ENCODE assay signal across 16 cellular contexts in the genomic region with DNA sequence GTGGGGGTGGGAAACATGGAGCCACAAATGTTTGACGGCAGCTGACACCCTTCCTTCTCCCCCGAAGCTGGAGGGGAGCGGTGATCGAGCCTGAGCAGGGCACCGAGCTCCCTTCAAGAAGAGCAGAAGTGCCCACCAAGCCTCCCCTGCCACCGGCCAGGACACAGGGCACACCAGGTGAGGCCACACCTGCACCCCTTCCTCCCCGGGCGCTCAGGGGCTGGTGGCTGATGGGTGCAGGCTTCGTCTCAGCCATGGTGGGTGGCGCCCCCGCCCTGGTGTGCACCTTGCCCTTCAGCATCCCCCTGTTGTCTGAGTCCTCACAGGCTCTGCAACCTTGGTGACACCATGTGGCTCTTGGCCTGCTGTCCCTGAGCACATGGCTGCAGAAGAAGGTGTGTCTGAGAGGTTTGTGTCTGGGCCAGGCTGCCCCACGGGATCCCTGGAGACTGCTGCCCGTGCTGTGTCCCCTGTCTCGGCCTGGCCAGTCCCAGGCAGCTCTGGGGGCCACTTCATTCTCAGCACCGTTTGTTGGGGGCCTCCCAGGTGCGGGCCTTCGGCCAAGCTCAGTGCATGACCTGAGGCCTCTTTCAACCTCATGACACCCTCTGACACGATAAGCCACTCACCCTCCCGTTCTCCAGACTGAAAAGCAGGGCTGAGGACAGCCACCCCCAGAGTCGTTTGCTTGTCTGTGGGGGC. TPM values are rescaled to one million over a fixed set of nuclear protein-coding genes. Genes with fewer than 3 reads are reported as not detected.
DNase-seq lines count a peak whose midpoint lies in the region; ATAC-seq and TF ChIP-seq lines count a peak whose summit lies in the region.
"Had no signal": no experiment of that assay in that cellular context is flagged by ENCODE, and none has a peak within 500 bp of the region (broad histone marks: within the 10 kb centered on the region; RNA-seq: fewer than 3 reads in every experiment).

No MANE protein-coding gene starts in this region.

- no peaks in the 10 kb centered on the region for H3K9me3 ChIP-seq in CD4-positive, CD25-positive, alpha-beta regulatory T cell (ENCODE audit: control insufficient read depth in 2 of 2, low read length in 2 of 2)
- H3K9me3 ChIP-seq in CD8-positive, alpha-beta memory T cell (ENCODE audit: low read length), result no peaks in the 10 kb centered on the region
- H3K9me3 ChIP-seq in neuronal stem cell (replicated peaks in 1 of 2; ENCODE audit: control insufficient read depth in 2 of 2, insufficient read depth in 1 of 2, low read depth in 1 of 2, low read length in 2 of 2), result peaks cover 17 to 19% of the 10 kb centered on the region in 2 donors
- H3K9me3 ChIP-seq in psoas muscle, result no peaks in the 10 kb centered on the region
- H3K9me3 ChIP-seq: Caco-2 had no signal

- no peak overlapping the region for H4K8ac ChIP-seq in neuronal stem cell (ENCODE audit: low read depth, low read length)

- CTCF ChIA-PET in CD8-positive, alpha-beta memory T cell (lab: Charles Lee), result interaction anchor here (0.8 to 1.2 kb wide), 2 partner anchors 30 to 139 kb away, joined by 3 read pairs; no protein-coding TSS in a partner anchor

- peaks cover 48% of the 10 kb centered on the region for H3K36me3 ChIP-seq in CD4-positive, CD25-positive, alpha-beta regulatory T cell (ENCODE audit: control insufficient read depth, insufficient read depth, low read length)
- H3K36me3 ChIP-seq in CD8-positive, alpha-beta memory T cell (ENCODE audit: insufficient read depth, low read length), result peaks cover 44% of the 10 kb centered on the region
- H3K36me3 ChIP-seq in neuronal stem cell (replicated peaks in 1 of 2; ENCODE audit: control insufficient read depth in 2 of 2, insufficient read depth in 2 of 2, low read length in 2 of 2), result peaks cover 48 to 73% of the 10 kb centered on the region in 2 donors
- H3K36me3 ChIP-seq in psoas muscle (ENCODE audit: insufficient read depth in 1 of 2, low read depth in 1 of 2), result peaks cover 9 to 89% of the 10 kb centered on the region in 2 donors

- peak overlapping the region; percentile 6 for H2BK12ac ChIP-seq in neuronal stem cell (ENCODE audit: low read length)

- H3K79me1 ChIP-seq in neuronal stem cell (ENCODE audit: low read depth, low read length), result peaks cover 4% of the 10 kb centered on the region

- H2AFZ ChIP-seq in neuronal stem cell (ENCODE audit: low read length), result no peak overlapping the region
- H2AFZ ChIP-seq: GM23338 had no signal

- POLR2A ChIA-PET in CD8-positive, alpha-beta memory T cell (lab: Charles Lee), result no interaction called here

- peaks cover 7 to 30% (median 19%) of the 10 kb centered on the region in 4 donors for H3K4me1 Mint-ChIP-seq in CD4-positive, CD25-positive, alpha-beta regulatory T cell
- peaks cover 19 to 27% (median 23%) of the 10 kb centered on the region in 3 donors for H3K4me1 Mint-ChIP-seq in CD8-positive, alpha-beta memory T cell
- H3K4me1 Mint-ChIP-seq: GM23338 had no signal

- no peak overlapping the region for H4K91ac ChIP-seq in neuronal stem cell (ENCODE audit: low read depth, low read length, poor library complexity)

- no peak overlapping the region for H2AK5ac ChIP-seq in neuronal stem cell (ENCODE audit: low read depth, low read length)

- H3K9ac ChIP-seq in neuronal stem cell (ENCODE audit: low read depth, low read length, poor library complexity), result no peak overlapping the region

- no peak overlapping the region for H2BK15ac ChIP-seq in neuronal stem cell (ENCODE audit: low read length)

- H3K4me2 ChIP-seq in neuronal stem cell (ENCODE audit: insufficient read depth, low read length, poor library complexity, severe bottlenecking), result no peak overlapping the region
- H3K4me2 ChIP-seq: GM23338 had no signal

- no peak overlapping the region for H3K4ac ChIP-seq in neuronal stem cell (ENCODE audit: low read length)

- H3K27ac Mint-ChIP-seq in CD4-positive, CD25-positive, alpha-beta regulatory T cell, result peak overlapping the region in 2 of 3 donors; percentile 36 to 99
- peak overlapping the region in 5 of 8 donors; percentile 47 to 98 (median 94) for H3K27ac Mint-ChIP-seq in CD8-positive, alpha-beta memory T cell
- H3K27ac Mint-ChIP-seq: B cell, GM23338, IgD-negative memory B cell had no signal

- no peak overlapping the region for H3K18ac ChIP-seq in neuronal stem cell (ENCODE audit: low read length)

- no peak for DNase-seq in CD4-positive, CD25-positive, alpha-beta regulatory T cell
- no peak for DNase-seq in CD8-positive, alpha-beta memory T cell
- DNase-seq in neuronal stem cell (ENCODE audit: low spot score) (no peak), psoas muscle (no peak)
- no peak for DNase-seq in stimulated activated CD4-positive, alpha-beta T cell treated with anti-CD3 and anti-CD28 coated beads, Interleukin-4, amount 100 ng/mL, for 24 hours
- DNase-seq: C1 segment of cervical spinal cord; Caco-2; CD8-positive, alpha-beta T cell; DMS53; GF-D8; H7 had no signal

- peak overlapping the region; percentile 38 for H3K14ac ChIP-seq in neuronal stem cell (ENCODE audit: low read length)

- intact Hi-C loops in psoas muscle (cut with DNase I), result no loop called here

- no peaks in the 10 kb centered on the region for H3K27me3 ChIP-seq in CD4-positive, CD25-positive, alpha-beta regulatory T cell (ENCODE audit: control insufficient read depth, insufficient read depth, low read length)
- H3K27me3 ChIP-seq in CD8-positive, alpha-beta memory T cell (ENCODE audit: insufficient read depth, low read length, poor library complexity, severe bottlenecking), result no peaks in the 10 kb centered on the region
- H3K27me3 ChIP-seq in neuronal stem cell (ENCODE audit: control insufficient read depth in 3 of 3, insufficient read depth in 3 of 3, low read depth in 1 of 3, low read length in 3 of 3) (no peaks in the 10 kb centered on the region), psoas muscle (ENCODE audit: insufficient read depth in 3 of 3, low read length in 2 of 3) (no peaks in the 10 kb centered on the region)

- no peak overlapping the region for H3K4me3 ChIP-seq in CD4-positive, CD25-positive, alpha-beta regulatory T cell (ENCODE audit: low read depth, low read length)
- H3K4me3 ChIP-seq in CD8-positive, alpha-beta memory T cell (ENCODE audit: low read length), result no peak overlapping the region
- H3K4me3 ChIP-seq in neuronal stem cell (ENCODE audit: low read length in 2 of 2) (no peak overlapping the region), psoas muscle (no peak overlapping the region)
- H3K4me3 ChIP-seq: GM23338 had no signal

- no peak overlapping the region for H2BK5ac ChIP-seq in neuronal stem cell (ENCODE audit: low read length)

- no peak overlapping the region for H3K23ac ChIP-seq in neuronal stem cell (ENCODE audit: low read depth, low read length, poor library complexity)

- TF ChIP-seq CTCF in psoas muscle (IDR thresholded peaks at IDR 0.05), result no peak

- H3K4me1 ChIP-seq in CD4-positive, CD25-positive, alpha-beta regulatory T cell (ENCODE audit: control insufficient read depth, insufficient read depth, low read length, poor library complexity, severe bottlenecking), result peaks cover 23% of the 10 kb centered on the region
- peaks cover 21% of the 10 kb centered on the region for H3K4me1 ChIP-seq in CD8-positive, alpha-beta memory T cell (ENCODE audit: insufficient read depth, low read length)
- H3K4me1 ChIP-seq in neuronal stem cell (ENCODE audit: control insufficient read depth in 2 of 2, insufficient read depth in 1 of 2, low read depth in 1 of 2, low read length in 2 of 2) (no peaks in the 10 kb centered on the region), psoas muscle (no peaks in the 10 kb centered on the region)
- H3K4me1 ChIP-seq: Caco-2 had no signal

- no peak for ATAC-seq in CD4-positive, CD25-positive, alpha-beta regulatory T cell (ENCODE audit: low read depth in 2 of 2)
- ATAC-seq in esophagus mucosa, result peak; percentile 14
- ATAC-seq in GM19324 (IDR thresholded peaks at IDR 0.05; ENCODE audit: low FRiP score, unreplicated experiment), result no peak
- ATAC-seq in psoas muscle, result no peak
- ATAC-seq: CD8-positive, alpha-beta T cell; GM23338 had no signal

- peak overlapping the region; percentile 95 for H3K27ac ChIP-seq in CD4-positive, CD25-positive, alpha-beta regulatory T cell (ENCODE audit: insufficient read depth, low read length, poor library complexity, severe bottlenecking)
- no peak overlapping the region for H3K27ac ChIP-seq in CD8-positive, alpha-beta memory T cell (ENCODE audit: low read depth, low read length)
- H3K27ac ChIP-seq in neuronal stem cell (replicated peaks; ENCODE audit: low read length) (no peak overlapping the region), psoas muscle (no peak overlapping the region)

- peak overlapping the region in 1 of 4 donors; percentile 38 for H3K4me3 Mint-ChIP-seq in CD4-positive, CD25-positive, alpha-beta regulatory T cell
- H3K4me3 Mint-ChIP-seq in CD8-positive, alpha-beta memory T cell, result no peak overlapping the region
- H3K4me3 Mint-ChIP-seq: B cell; CD8-positive, alpha-beta T cell; GM23338; IgD-negative memory B cell had no signal

- H3K27me3 Mint-ChIP-seq in CD4-positive, CD25-positive, alpha-beta regulatory T cell, result no peaks in the 10 kb centered on the region
- H3K27me3 Mint-ChIP-seq in CD8-positive, alpha-beta memory T cell, result no peaks in the 10 kb centered on the region
- H3K27me3 Mint-ChIP-seq: B cell, IgD-negative memory B cell had no signal

- peaks cover 20% of the 10 kb centered on the region for H3K36me3 Mint-ChIP-seq in CD4-positive, CD25-positive, alpha-beta regulatory T cell
- peaks cover 0 to 34% (median 9%) of the 10 kb centered on the region in 3 donors for H3K36me3 Mint-ChIP-seq in CD8-positive, alpha-beta memory T cell

- peaks cover 0 to 1% (median 0%) of the 10 kb centered on the region in 7 donors for H3K9me3 Mint-ChIP-seq in CD4-positive, CD25-positive, alpha-beta regulatory T cell
- no peaks in the 10 kb centered on the region for H3K9me3 Mint-ChIP-seq in CD8-positive, alpha-beta memory T cell
- H3K9me3 Mint-ChIP-seq: CD8-positive, alpha-beta T cell; IgD-negative memory B cell had no signal

- no CpG with 5 or more reads among the region's 20 CpGs for WGBS in neuronal stem cell (ENCODE audit: extremely low coverage in 2 of 2, insufficient read length in 2 of 2, insufficient replicate concordance in 1 of 2), 2 donors
- WGBS in psoas muscle, 3 donors, result 85 to 93% (median 87%) methylated on average over 20 of the region's 20 CpGs

- H2BK120ac ChIP-seq in neuronal stem cell (ENCODE audit: low read depth, low read length), result no peak overlapping the region

RNA-seq across cellular contexts. Expression of a gene that starts 11.1 kb away (rescaled TPM):
- 71.3 TPM for total RNA-seq in CD4-positive, CD25-positive, alpha-beta regulatory T cell
- polyA plus RNA-seq in CD4-positive, CD25-positive, alpha-beta regulatory T cell, result 10 to 100 TPM; 42.1 to 53.5 (median 45.7) TPM
- total RNA-seq in CD8-positive, alpha-beta memory T cell, result 10 to 100 TPM; 31.9 to 32.7 TPM
- 39.3 TPM for polyA plus RNA-seq in CD8-positive, alpha-beta memory T cell
- 46.2 TPM for total RNA-seq in esophagus mucosa
- polyA plus RNA-seq in neuronal stem cell (2013, experiment 1 of 2), result 23.6 TPM
- 22.2 TPM for polyA plus RNA-seq in neuronal stem cell (2013, experiment 2 of 2)
- 10 to 100 TPM; 13.5 to 18.1 (median 14.4) TPM for total RNA-seq in psoas muscle
- 10 to 100 TPM; 13.1 to 24.4 (median 21.8) TPM for polyA plus RNA-seq in psoas muscle

RNA-seq across cellular contexts. Expression of a gene that starts 16.6 kb away (rescaled TPM):
- 343 TPM for total RNA-seq in CD4-positive, CD25-positive, alpha-beta regulatory T cell
- polyA plus RNA-seq in CD4-positive, CD25-positive, alpha-beta regulatory T cell, result 100 to 1,000 TPM; 119 to 164 (median 153) TPM
- 100 to 1,000 TPM; 294 to 308 TPM for total RNA-seq in CD8-positive, alpha-beta memory T cell
- 158 TPM for polyA plus RNA-seq in CD8-positive, alpha-beta memory T cell
- total RNA-seq in esophagus mucosa (75.3 TPM), psoas muscle (10 to 100 TPM; 43.2 to 75.3 (median 67.5) TPM)
- polyA plus RNA-seq in neuronal stem cell (2013, experiment 1 of 2), result 34.8 TPM
- polyA plus RNA-seq in neuronal stem cell (2013, experiment 2 of 2), result 32.9 TPM
- 10 to 100 TPM; 34.8 to 67.7 (median 61.3) TPM for polyA plus RNA-seq in psoas muscle

RNA-seq across cellular contexts. Expression of a gene that starts 20.6 kb away (rescaled TPM):
- total RNA-seq in CD4-positive, CD25-positive, alpha-beta regulatory T cell, result 14.8 TPM
- 1 to 10 TPM; 1.3 to 3.6 (median 1.7) TPM for polyA plus RNA-seq in CD4-positive, CD25-positive, alpha-beta regulatory T cell
- total RNA-seq in CD8-positive, alpha-beta memory T cell, result 10 to 100 TPM; 15.3 to 15.5 TPM
- 4.6 TPM for polyA plus RNA-seq in CD8-positive, alpha-beta memory T cell
- total RNA-seq in esophagus mucosa, result 4.9 TPM
- 0.17 TPM for polyA plus RNA-seq in neuronal stem cell (2013, experiment 1 of 2)
- polyA plus RNA-seq in neuronal stem cell (2013, experiment 2 of 2), result 0.19 TPM
- total RNA-seq in psoas muscle, result 1 to 10 TPM; 1.8 to 4.5 (median 3.0) TPM
- polyA plus RNA-seq in psoas muscle, result 1 to 10 TPM; 1.5 to 2.4 (median 1.7) TPM

RNA-seq across cellular contexts. Expression of a gene that starts 27.6 kb away (rescaled TPM):
- 1.2 TPM for total RNA-seq in CD4-positive, CD25-positive, alpha-beta regulatory T cell
- under 1 TPM; 0.09 to 0.62 (median 0.18) TPM for polyA plus RNA-seq in CD4-positive, CD25-positive, alpha-beta regulatory T cell
- 10 to 100 TPM; 11.5 to 12.7 TPM for total RNA-seq in CD8-positive, alpha-beta memory T cell
- 0.15 TPM for polyA plus RNA-seq in CD8-positive, alpha-beta memory T cell
- total RNA-seq in esophagus mucosa (13.8 TPM), psoas muscle (under 1 TPM; 0.10 to 0.15 (median 0.12) TPM)
- polyA plus RNA-seq in neuronal stem cell (2013, experiment 1 of 2), result 15.6 TPM
- 16.0 TPM for polyA plus RNA-seq in neuronal stem cell (2013, experiment 2 of 2)
- polyA plus RNA-seq in psoas muscle, result under 1 TPM in 2 of 3 donors, not detected in 1; 0.18 to 0.22 TPM

RNA-seq across cellular contexts. Expression of a gene that starts 41.0 kb away (rescaled TPM):
- not detected for total RNA-seq in CD4-positive, CD25-positive, alpha-beta regulatory T cell
- polyA plus RNA-seq in CD4-positive, CD25-positive, alpha-beta regulatory T cell, result not detected
- not detected for total RNA-seq in CD8-positive, alpha-beta memory T cell
- not detected for polyA plus RNA-seq in CD8-positive, alpha-beta memory T cell
- 0.12 TPM for total RNA-seq in esophagus mucosa
- polyA plus RNA-seq in neuronal stem cell (2013, experiment 1 of 2), result 0.20 TPM
- 0.07 TPM for polyA plus RNA-seq in neuronal stem cell (2013, experiment 2 of 2)
- total RNA-seq in psoas muscle, result not detected
- polyA plus RNA-seq in psoas muscle, result under 1 TPM in 1 of 3 donors, not detected in 2; 0.06 TPM
- total RNA-seq: B cell; CD8-positive, alpha-beta T cell had no signal
- polyA plus RNA-seq: IgD-negative memory B cell had no signal
